In genomic region chr9:134962998-134963364, GRCh38 we compare ENCODE assay signal across 26 cellular contexts. TPM values are rescaled to one million over a fixed set of nuclear protein-coding genes. Genes with fewer than 3 reads are reported as not detected.
"Had no signal": no experiment of that assay in that cellular context is flagged by ENCODE, and none has a peak within 500 bp of the region (broad histone marks: within the 10 kb centered on the region; RNA-seq: fewer than 3 reads in every experiment).

No MANE protein-coding gene starts in this region.

- H3K27ac ChIP-seq: body of pancreas, coronary artery, esophagus squamous epithelium, hepatocyte, left ventricle myocardium inferior, parathyroid adenoma, tibial nerve had no signal

- H3K36me3 ChIP-seq: esophagus squamous epithelium, left ventricle myocardium inferior, tibial nerve had no signal

- H3K27me3 ChIP-seq: body of pancreas, hepatocyte had no signal

- H3K79me2 ChIP-seq: hepatocyte, parathyroid adenoma had no signal

- H3K4me1 ChIP-seq: body of pancreas had no signal

- ATAC-seq: body of pancreas; stimulated activated memory B cell treated with anti-CD40 and anti-IgM and Interleukin-4, amounts not matched to agents 10 μg/mL and 1 μg/mL and 100 μg/mL, for 72 hours; T-helper 17 cell; WTC11 had no signal

- H3K9ac ChIP-seq: parathyroid adenoma had no signal

- H2AFZ ChIP-seq: hepatocyte, parathyroid adenoma had no signal

- H3K9me3 Mint-ChIP-seq: activated CD4-positive, alpha-beta T cell treated with anti-CD3 and anti-CD28 coated beads, Interleukin-2, amount 10 ng/mL, durations not matched to agents 24 days and 14 days; activated T-helper 2 cell treated with anti-CD3 and anti-CD28 coated beads, Interferon-gamma antibody, Interleukin-2, Interleukin-4, amounts not matched to agents 10 μg/mL and 5 μg/mL and 100 μg/mL, durations not matched to agents 14 hours and 24 hours and 36 hours; nephron progenitor cell had no signal

- DNase-seq: activated CD4-positive, alpha-beta T cell treated with anti-CD3 and anti-CD28 coated beads, Interleukin-2, amount 10 ng/mL, durations not matched to agents 24 days and 14 days; activated T-cell treated with anti-CD3 and anti-CD28 coated beads for 4 hours; amniotic stem cell; body of pancreas; central memory CD4-positive, alpha-beta T cell; effector CD4-positive, alpha-beta T cell; esophagus squamous epithelium; islet precursor cell; left ventricle myocardium inferior; mesendoderm; nephron progenitor cell; stimulated activated CD4-positive, alpha-beta T cell treated with anti-CD3 and anti-CD28 coated beads, Interleukin-2, amount 100 ng/mL, for 48 hours; T-helper 17 cell had no signal

- H3K27me3 Mint-ChIP-seq: activated CD4-positive, alpha-beta T cell treated with anti-CD3 and anti-CD28 coated beads, Interleukin-2, amount 10 ng/mL, durations not matched to agents 24 days and 14 days; activated naive CD8-positive, alpha-beta T cell had no signal

- H3K4me3 Mint-ChIP-seq: activated CD4-positive, alpha-beta T cell treated with anti-CD3 and anti-CD28 coated beads, Interleukin-2, amount 10 ng/mL, durations not matched to agents 24 days and 14 days; activated naive CD8-positive, alpha-beta T cell; nephron progenitor cell; stimulated activated memory B cell treated with anti-CD40 and anti-IgM and Interleukin-4, amounts not matched to agents 10 μg/mL and 1 μg/mL and 100 μg/mL, for 72 hours; T-helper 17 cell; WTC11 had no signal

- H3K9me3 ChIP-seq: body of pancreas, esophagus squamous epithelium, left ventricle myocardium inferior, tibial nerve had no signal

- H3K27ac Mint-ChIP-seq: activated CD4-positive, alpha-beta T cell treated with anti-CD3 and anti-CD28 coated beads, Interleukin-2, amount 10 ng/mL, durations not matched to agents 24 days and 14 days; activated naive CD8-positive, alpha-beta T cell; activated T-helper 2 cell treated with anti-CD3 and anti-CD28 coated beads, Interferon-gamma antibody, Interleukin-2, Interleukin-4, amounts not matched to agents 10 μg/mL and 5 μg/mL and 100 μg/mL, durations not matched to agents 14 hours and 24 hours and 36 hours; nephron progenitor cell; stimulated activated memory B cell treated with anti-CD40 and anti-IgM and Interleukin-4, amounts not matched to agents 10 μg/mL and 1 μg/mL and 100 μg/mL, for 72 hours; T-helper 17 cell; WTC11 had no signal

- H3K4me2 ChIP-seq: hepatocyte had no signal

- H3K4me3 ChIP-seq: body of pancreas, coronary artery, esophagus squamous epithelium, hepatocyte, left ventricle myocardium inferior, tibial nerve had no signal

- H3K4me1 Mint-ChIP-seq: activated CD4-positive, alpha-beta T cell treated with anti-CD3 and anti-CD28 coated beads, Interleukin-2, amount 10 ng/mL, durations not matched to agents 24 days and 14 days; stimulated activated memory B cell treated with anti-CD40 and anti-IgM and Interleukin-4, amounts not matched to agents 10 μg/mL and 1 μg/mL and 100 μg/mL, for 72 hours; T-helper 17 cell had no signal

- H3K36me3 Mint-ChIP-seq: activated naive CD8-positive, alpha-beta T cell; stimulated activated memory B cell treated with anti-CD40 and anti-IgM and Interleukin-4, amounts not matched to agents 10 μg/mL and 1 μg/mL and 100 μg/mL, for 72 hours; WTC11 had no signal

RNA-seq across cellular contexts. Expression of gene FCN1, which starts 45.3 kb away (rescaled TPM):
- total RNA-seq: activated CD4-positive, alpha-beta T cell treated with anti-CD3 and anti-CD28 coated beads, Interleukin-2, amount 10 ng/mL, durations not matched to agents 24 days and 14 days; activated CD8-positive, alpha-beta memory T cell treated with anti-CD3 and anti-CD28 coated beads for 36 hours; activated T-helper 2 cell treated with anti-CD3 and anti-CD28 coated beads, Interferon-gamma antibody, Interleukin-2, Interleukin-4, amounts not matched to agents 10 μg/mL and 5 μg/mL and 100 μg/mL, durations not matched to agents 14 hours and 24 hours and 36 hours; body of pancreas; endothelial cell of umbilical vein; fibroblast of villous mesenchyme; glomerular endothelial cell; hepatocyte; renal cortical epithelial cell; WTC11 had no signal
- polyA plus RNA-seq: endothelial cell of umbilical vein, hepatocyte had no signal
